ENCODE assay signal across 2 cellular contexts in genomic region chr15:77035999-77036471, GRCh38.
TF ChIP-seq lines count a peak whose summit lies in the region.

No MANE protein-coding gene starts in this region.

TF ChIP-seq in GM12891, 5 proteins besides CTCF, POLR2A, EP300 and RAD21:
- no peak for TF ChIP-seq TAF1 (IDR thresholded peaks at IDR 0.05; ENCODE audit: low read depth, low read length)
- no peak for TF ChIP-seq SPI1 (IDR thresholded peaks at IDR 0.05; ENCODE audit: low read depth, low read length)
- TF ChIP-seq POLR2AphosphoS5 (IDR thresholded peaks at IDR 0.05; ENCODE audit: low read depth, low read length), result no peak
- no peak for TF ChIP-seq POU2F2 (IDR thresholded peaks at IDR 0.05; ENCODE audit: low read depth, low read length)
- TF ChIP-seq PAX5 (IDR thresholded peaks at IDR 0.05; ENCODE audit: insufficient read depth, low read length, severe bottlenecking), result no peak

TF ChIP-seq in H1, 55 proteins besides CTCF, POLR2A, EP300 and RAD21:
- TF ChIP-seq MAX (IDR thresholded peaks at IDR 0.05), result no peak
- TF ChIP-seq POU5F1 (IDR thresholded peaks at IDR 0.05; ENCODE audit: low read depth, low read length), result no peak
- TF ChIP-seq YY1 (IDR thresholded peaks at IDR 0.05; ENCODE audit: low read depth, low read length), result no peak
- no peak for TF ChIP-seq ASH2L (IDR thresholded peaks at IDR 0.05; ENCODE audit: low read length)
- no peak for TF ChIP-seq CBX5 (IDR thresholded peaks at IDR 0.05; ENCODE audit: low read depth, low read length)
- TF ChIP-seq SUZ12 (IDR thresholded peaks at IDR 0.05; ENCODE audit: low read length), result no peak
- TF ChIP-seq RFX5 (IDR thresholded peaks at IDR 0.05; ENCODE audit: borderline replicate concordance, low read depth, low read length), result no peak
- TF ChIP-seq GTF2F1 (IDR thresholded peaks at IDR 0.05; ENCODE audit: borderline replicate concordance, low read depth, low read length), result no peak
- TF ChIP-seq BRCA1 (IDR thresholded peaks at IDR 0.05; ENCODE audit: low read depth, low read length), result no peak
- no peak for TF ChIP-seq RNF2 (IDR thresholded peaks at IDR 0.05; ENCODE audit: borderline replicate concordance, low read depth, low read length, missing control alignments, poor library complexity, severe bottlenecking)
- no peak for TF ChIP-seq SP2 (IDR thresholded peaks at IDR 0.05; ENCODE audit: low read length)
